In the genomic region with DNA sequence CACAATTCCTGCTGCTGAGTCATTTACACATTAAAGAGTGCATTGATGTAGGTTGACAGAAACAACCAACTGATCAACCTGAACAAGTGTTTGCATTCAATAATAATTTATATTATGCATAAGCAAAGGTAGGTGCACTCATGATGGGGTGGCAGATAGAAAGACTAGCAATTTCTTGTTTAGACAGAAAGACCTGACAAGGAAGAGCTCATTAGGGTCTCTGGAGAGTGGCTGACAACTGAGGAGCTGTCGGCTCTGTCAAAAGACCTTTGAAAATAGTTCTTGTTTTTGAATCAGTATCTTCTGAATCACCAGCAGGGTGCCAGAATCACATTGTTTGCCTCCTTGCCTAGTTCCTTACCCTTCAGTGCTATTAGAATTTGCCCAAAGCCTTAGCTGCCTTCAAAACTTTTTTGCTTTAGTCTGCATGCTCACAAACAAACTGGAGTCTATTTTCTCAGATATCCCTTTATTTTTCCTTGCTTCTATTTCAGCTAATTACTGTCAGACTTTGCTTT, we compare ENCODE assay signal across 30 cellular contexts.
A peak's percentile ranks its signal among the peaks of the same experiment; 100 is the strongest.
DNase-seq lines count a peak whose midpoint lies in the region; ATAC-seq and TF ChIP-seq lines count a peak whose summit lies in the region.
"Had no signal": no experiment of that assay in that cellular context is flagged by ENCODE, and none has a peak within 500 bp of the region (broad histone marks: within the 10 kb centered on the region; RNA-seq: fewer than 3 reads in every experiment).

No MANE protein-coding gene starts in this region.

- TF ChIP-seq CTCF in GM12872 (IDR thresholded peaks at IDR 0.05; ENCODE audit: insufficient read depth, low read depth, low read length) (0 out of 3 replicates have a peak, but pooled peaks have one; percentile 16), choroid plexus epithelial cell (conservative IDR thresholded peaks at IDR 0.05; ENCODE audit: low read depth, low read length) (peak; percentile 10), neural progenitor cell (IDR thresholded peaks at IDR 0.05) (no peak), omental fat pad (IDR thresholded peaks at IDR 0.05) (no peak)

- H3K36me3 Mint-ChIP-seq in neural progenitor cell: no peaks in the 10 kb centered on the region

- H3K79me2 ChIP-seq in neural progenitor cell (ENCODE audit: low read depth): no peaks in the 10 kb centered on the region

- H3F3A ChIP-seq in neural progenitor cell (ENCODE audit: low read depth): no peaks in the 10 kb centered on the region

- H3K4me3 ChIP-seq in choroid plexus epithelial cell (ENCODE audit: low read depth, low read length) (no peak overlapping the region), neural progenitor cell (no peak overlapping the region)
- H3K4me3 ChIP-seq: PC-9 had no signal

- H3K27ac ChIP-seq in neural progenitor cell: no peak overlapping the region
- H3K27ac ChIP-seq: PC-9 had no signal

- DNase-seq in NCI-H146 treated with DMSO at 0.1 percent for 48 hours (lab: John Stamatoyannopoulos, UW; ENCODE audit: unreplicated experiment) (peak; percentile 32), choroid plexus epithelial cell (ENCODE audit: low read depth) (peak; percentile 24), neural progenitor cell (ENCODE audit: low spot score) (peak; percentile 64), epidermal melanocyte (ENCODE audit: insufficient read length, low spot score) (no peak), omental fat pad (ENCODE audit: low spot score) (no peak)
- DNase-seq: activated CD4-positive, alpha-beta T cell treated with anti-CD3 and anti-CD28 coated beads for 1 hour; activated CD8-positive, alpha-beta T cell treated with anti-CD3 and anti-CD28 coated beads, Interleukin-2, amount 10 ng/mL, durations not matched to agents 7 days and 5 days; amygdala; BE2C; DMS 273 treated with DMSO at 0.1 percent for 48 hours; GOT3; HFFc6; NCI-H1105 treated with DMSO at 0.1 percent for 48 hours; NCI-H2029 treated with DMSO at 0.1 percent for 48 hours; NCI-H524 treated with DMSO at 0.1 percent for 48 hours; nephron progenitor cell; PC-9; posterior cingulate gyrus; SHP77; stimulated activated CD4-positive, alpha-beta T cell treated with anti-CD3 and anti-CD28 coated beads, Interleukin-12 subunit alpha, Interleukin-12 subunit beta, amount 100 ng/mL, for 4 hours; stimulated activated CD4-positive, alpha-beta T cell treated with anti-CD3 and anti-CD28 coated beads, Interleukin-4, amount 100 ng/mL, for 24 hours; trophoblast cell had no signal

- peaks cover 2% of the 10 kb centered on the region for H3K27me3 Mint-ChIP-seq in neural progenitor cell (ENCODE audit: insufficient read depth, low read depth)
- H3K27me3 Mint-ChIP-seq: activated naive CD4-positive, alpha-beta T cell treated with anti-CD3 and anti-CD28 coated beads, Interleukin-2, amount 50 U/mL, for 24 hours; activated T-helper 17 cell treated with anti-CD3 and anti-CD28 coated beads, Interleukin-2, amount 50 U/mL, for 72 hours had no signal

- no peak for ATAC-seq in HG03442 (IDR thresholded peaks at IDR 0.05; ENCODE audit: unreplicated experiment)
- ATAC-seq in HG03571 (IDR thresholded peaks at IDR 0.05; ENCODE audit: unreplicated experiment): no peak
- no peak for ATAC-seq in omental fat pad (ENCODE audit: low FRiP score)
- ATAC-seq: activated CD8-positive, alpha-beta T cell treated with anti-CD3 and anti-CD28 coated beads, Interleukin-2, amount 10 ng/mL, durations not matched to agents 7 days and 5 days; activated T-helper 17 cell treated with anti-CD3 and anti-CD28 coated beads, Interleukin-2, amount 50 U/mL, for 72 hours; left lobe of liver; sciatic nerve had no signal

- peak overlapping the region; percentile 54 for H3K4me2 ChIP-seq in neural progenitor cell
- H3K4me2 ChIP-seq: PC-9 had no signal

- peaks cover 3% of the 10 kb centered on the region for H3K9me3 Mint-ChIP-seq in neural progenitor cell
- H3K9me3 Mint-ChIP-seq: HFFc6 had no signal

- peaks cover 17% of the 10 kb centered on the region for H3K4me1 ChIP-seq in neural progenitor cell
- H3K4me1 ChIP-seq: BE2C had no signal

- H3K27ac Mint-ChIP-seq in neural progenitor cell: no peak overlapping the region
- H3K27ac Mint-ChIP-seq: activated CD8-positive, alpha-beta T cell treated with anti-CD3 and anti-CD28 coated beads, Interleukin-2, amount 10 ng/mL, durations not matched to agents 7 days and 5 days; activated naive CD4-positive, alpha-beta T cell treated with anti-CD3 and anti-CD28 coated beads, Interleukin-2, amount 50 U/mL, for 24 hours; activated T-helper 17 cell treated with anti-CD3 and anti-CD28 coated beads, Interleukin-2, amount 50 U/mL, for 72 hours; HFFc6; nephron progenitor cell; T-helper 2 cell treated with Interferon-gamma antibody and Interleukin-4, amounts not matched to agents 5 μg/mL and 100 μg/mL, for 36 hours had no signal

- no peaks in the 10 kb centered on the region for H3K27me3 ChIP-seq in neural progenitor cell
- H3K27me3 ChIP-seq: BE2C had no signal

- H3K36me3 ChIP-seq in neural progenitor cell: no peaks in the 10 kb centered on the region
- H3K36me3 ChIP-seq: BE2C had no signal

- no peak overlapping the region for H3K9ac ChIP-seq in neural progenitor cell

- H3K4me1 Mint-ChIP-seq in neural progenitor cell: peaks cover 14% of the 10 kb centered on the region

- H3K4me3 Mint-ChIP-seq in neural progenitor cell: no peak overlapping the region
- H3K4me3 Mint-ChIP-seq: activated CD8-positive, alpha-beta T cell treated with anti-CD3 and anti-CD28 coated beads, Interleukin-2, amount 10 ng/mL, durations not matched to agents 7 days and 5 days; activated naive CD4-positive, alpha-beta T cell treated with anti-CD3 and anti-CD28 coated beads, Interleukin-2, amount 50 U/mL, for 24 hours; activated T-helper 17 cell treated with anti-CD3 and anti-CD28 coated beads, Interleukin-2, amount 50 U/mL, for 72 hours; HFFc6; nephron progenitor cell; T-helper 2 cell treated with Interferon-gamma antibody and Interleukin-4, amounts not matched to agents 5 μg/mL and 100 μg/mL, for 36 hours had no signal

- no peak overlapping the region for H2AFZ ChIP-seq in neural progenitor cell (replicated peaks)
- H2AFZ ChIP-seq: PC-9 had no signal

- H4K20me1 ChIP-seq in neural progenitor cell (ENCODE audit: low read depth): no peaks in the 10 kb centered on the region

- H3K9me3 ChIP-seq in neural progenitor cell (ENCODE audit: low read depth): no peaks in the 10 kb centered on the region
- H3K9me3 ChIP-seq: BE2C had no signal

Comparison
In these comparisons a context has a peak if more than half of its experiments do, and no peak if none do; other contexts are left out.
1. CTCF ChIP-seq: peak in GM12872 (single experiment) and choroid plexus epithelial cell (single experiment); none in neural progenitor cell (single experiment) and omental fat pad (0 of 3).
2. DNase-seq: peak in NCI-H146 treated with DMSO at 0.1 percent for 48 hours (single experiment), choroid plexus epithelial cell (single experiment) and neural progenitor cell (single experiment); none in epidermal melanocyte (single experiment) and omental fat pad (single experiment).